Comparison of ENCODE assay signal across 9 cellular contexts in genomic region chr18:37476182-37476581, GRCh38.
DNase-seq lines count a peak whose midpoint lies in the region; ATAC-seq, FAIRE-seq and TF ChIP-seq lines count a peak whose summit lies in the region.
"Had no signal": no experiment of that assay in that cellular context is flagged by ENCODE, and none has a peak within 500 bp of the region (broad histone marks: within the 10 kb centered on the region; RNA-seq: fewer than 3 reads in every experiment).

No MANE protein-coding gene starts in this region.

- FAIRE-seq in GM12891 (lab: Jason Lieb, UNC), result no peak

- no peaks in the 10 kb centered on the region for H3K4me1 ChIP-seq in prostate gland (replicated peaks)

- no peak for ATAC-seq in GM21360 (IDR thresholded peaks at IDR 0.05; ENCODE audit: unreplicated experiment)

- no peaks in the 10 kb centered on the region for H3K36me3 ChIP-seq in prostate gland

- H3K4me3 ChIP-seq in prostate gland, result no peak overlapping the region

- intact Hi-C loops in prostate gland (cut with DNase I), result no loop called here

- TF ChIP-seq POLR2A in GM12891 (IDR thresholded peaks at IDR 0.05; ENCODE audit: low read depth, low read length) (no peak), prostate gland (IDR thresholded peaks at IDR 0.05) (no peak)

- peak in 3 of 4 experiments; percentile 9 to 30 (median 24) for TF ChIP-seq CTCF in prostate gland (IDR thresholded peaks at IDR 0.05)

- peaks cover 4% of the 10 kb centered on the region for H3K27me3 ChIP-seq in prostate gland (replicated peaks; ENCODE audit: insufficient read depth)

- H3K9me3 ChIP-seq in prostate gland, result no peaks in the 10 kb centered on the region

- DNase-seq in CD1c-positive myeloid dendritic cell (ENCODE audit: extremely low spot score) (peak; percentile 3), GM12891 (ENCODE audit: insufficient read length, low spot score) (peak; percentile 39), NCI-H146 (lab: John Stamatoyannopoulos, UW) (peak; percentile 56), ecto neural progenitor cell (ENCODE audit: low spot score) (peak; percentile 72), prostate gland (ENCODE audit: low spot score) (no peak), KG1 (lab: John Stamatoyannopoulos, UW) (no peak), T-helper 9 cell (no peak)
- DNase-seq: stimulated activated naive B cell treated with anti-CD40 and anti-IgM and Interleukin-4, amounts not matched to agents 10 μg/mL and 1 μg/mL and 100 μg/mL, for 72 hours had no signal

- 26% methylated on average over 6 of the region's 6 CpGs for WGBS in prostate gland

- no peak overlapping the region for H3K27ac ChIP-seq in prostate gland

TF ChIP-seq in GM12891, 5 proteins besides CTCF, POLR2A, EP300 and RAD21:
- TF ChIP-seq POU2F2 (IDR thresholded peaks at IDR 0.05; ENCODE audit: low read depth, low read length), result no peak
- no peak for TF ChIP-seq PAX5 (IDR thresholded peaks at IDR 0.05; ENCODE audit: insufficient read depth, low read length, severe bottlenecking)
- TF ChIP-seq TAF1 (IDR thresholded peaks at IDR 0.05; ENCODE audit: low read depth, low read length), result no peak
- TF ChIP-seq POLR2AphosphoS5 (IDR thresholded peaks at IDR 0.05; ENCODE audit: low read depth, low read length), result no peak
- no peak for TF ChIP-seq SPI1 (IDR thresholded peaks at IDR 0.05; ENCODE audit: low read depth, low read length)

Comparison
In these comparisons a context has a peak if more than half of its experiments do, and no peak if none do; other contexts are left out.
1. DNase-seq: peak in CD1c-positive myeloid dendritic cell (single experiment), GM12891 (single experiment), NCI-H146 (single experiment) and ecto neural progenitor cell (single experiment); none in prostate gland (single experiment), KG1 (single experiment) and T-helper 9 cell (single experiment).